Comparison of ENCODE assay signal across 8 cellular contexts in the genomic region with DNA sequence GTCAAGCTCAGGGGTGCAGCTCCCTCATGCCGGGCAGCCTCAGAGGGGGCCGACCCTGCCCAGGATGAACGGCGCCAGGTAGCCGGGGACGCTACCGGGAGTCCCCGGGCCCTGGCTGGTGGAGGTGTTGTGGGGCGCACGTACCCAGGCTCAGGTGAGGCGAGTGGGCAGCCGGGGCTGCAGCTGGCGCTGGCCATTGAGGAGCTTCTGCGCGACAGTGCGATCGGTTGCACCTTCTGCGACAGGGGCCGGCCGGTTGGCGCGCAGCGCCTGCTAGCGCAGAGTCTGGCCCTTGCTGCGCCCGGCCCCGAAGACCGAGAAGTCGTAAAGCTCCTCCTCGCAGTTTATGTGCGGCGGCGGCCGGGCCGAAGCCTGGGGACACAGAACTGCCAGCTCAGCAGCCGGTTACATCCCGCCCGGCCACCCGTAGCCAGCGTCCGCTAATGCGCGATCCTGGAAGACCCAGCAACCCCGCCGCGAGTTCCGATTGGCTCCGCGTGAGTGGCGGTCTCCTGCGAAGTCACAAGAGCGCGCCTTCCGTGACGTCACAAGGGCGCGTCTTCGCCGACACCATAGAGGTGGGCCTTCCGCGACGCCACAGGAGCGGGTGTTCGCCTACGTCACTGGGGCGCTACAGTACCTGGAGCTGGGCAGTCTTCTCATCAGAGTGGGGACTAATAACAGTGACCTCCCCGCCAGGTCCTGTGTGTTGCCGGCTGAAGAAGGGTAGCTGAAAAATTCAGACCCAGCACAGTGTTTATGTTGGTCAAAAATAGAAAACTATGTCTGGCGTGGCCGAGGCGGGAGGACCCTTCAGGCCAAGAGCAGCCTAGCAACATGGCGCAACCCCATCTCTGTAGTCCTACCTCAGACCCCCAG.
DNase-seq lines count a peak whose midpoint lies in the region; ATAC-seq and TF ChIP-seq lines count a peak whose summit lies in the region.
"Not testable (repeated sequence)": the region's sequence is repeated elsewhere in the genome, so short reads cannot be mapped to it uniquely, and the experiment has no call there.

No MANE protein-coding gene starts in this region.

- H3K9me3 ChIP-seq in ovary, thyroid gland: not testable (repeated sequence)

- peak; percentile 100 for ATAC-seq in HG02642 (IDR thresholded peaks at IDR 0.05; ENCODE audit: poor library complexity, unreplicated experiment)
- peak; percentile 99 for ATAC-seq in activated naive CD8-positive, alpha-beta T cell treated with anti-CD3 and anti-CD28 coated beads, Interleukin-2, amount 10 ng/mL, durations not matched to agents 7 days and 5 days (ENCODE audit: low read depth)
- ATAC-seq in Right ventricle myocardium inferior, result peak; percentile 100

- not testable (repeated sequence) for TF ChIP-seq EP300 in ovary (IDR thresholded peaks at IDR 0.05)

- not testable (repeated sequence) for H3K27me3 ChIP-seq in ovary, thyroid gland

- POLR2A ChIA-PET in activated naive CD8-positive, alpha-beta T cell treated with anti-CD3 and anti-CD28 coated beads, Interleukin-2, amount 10 ng/mL, durations not matched to agents 7 days and 5 days (lab: Charles Lee), result interaction anchor here (0.6 to 1.0 kb wide), 4 partner anchors 12 to 44 kb away, joined by 3 to 5 read pairs (median 4); no protein-coding TSS in a partner anchor

- TF ChIP-seq CTCF in ovary (IDR thresholded peaks at IDR 0.05), result peak in 2 of 3 donors; percentile 23 to 39
- peak in 3 of 6 experiments; percentile 6 to 32 (median 7) for TF ChIP-seq CTCF in thyroid gland (IDR thresholded peaks at IDR 0.05)

- H3K4me1 ChIP-seq in ovary (ENCODE audit: insufficient read depth); thyroid gland: not testable (repeated sequence)

- TF ChIP-seq POLR2A in GM10847 (IDR thresholded peaks at IDR 0.05; ENCODE audit: extremely low read depth, insufficient read length), result peak; percentile 29
- TF ChIP-seq POLR2A in ovary (IDR thresholded peaks at IDR 0.05), result peak; percentile 94
- TF ChIP-seq POLR2A in thyroid gland (IDR thresholded peaks at IDR 0.05), result peak; percentile 22 to 82

- H3K36me3 ChIP-seq in ovary, thyroid gland: not testable (repeated sequence)

- H3K27ac Mint-ChIP-seq in activated naive CD8-positive, alpha-beta T cell treated with anti-CD3 and anti-CD28 coated beads, Interleukin-2, amount 10 ng/mL, durations not matched to agents 7 days and 5 days, result peak overlapping the region; percentile 97

- H3K4me3 ChIP-seq in ovary (peak overlapping the region; percentile 89), thyroid gland (replicated peaks in 1 of 3) (peak overlapping the region; percentile 60 to 85 (median 72))

- H3K36me3 Mint-ChIP-seq in activated naive CD8-positive, alpha-beta T cell treated with anti-CD3 and anti-CD28 coated beads, Interleukin-2, amount 10 ng/mL, durations not matched to agents 7 days and 5 days, result not testable (repeated sequence)

- not testable (repeated sequence) for H3K4me1 Mint-ChIP-seq in activated naive CD8-positive, alpha-beta T cell treated with anti-CD3 and anti-CD28 coated beads, Interleukin-2, amount 10 ng/mL, durations not matched to agents 7 days and 5 days

- DNase-seq in NCI-H1105 (lab: John Stamatoyannopoulos, UW), result peak; percentile 95
- DNase-seq in SKM-1 (lab: John Stamatoyannopoulos, UW; ENCODE audit: unreplicated experiment), result peak; percentile 64
- peak; percentile 98 for DNase-seq in activated naive CD8-positive, alpha-beta T cell treated with anti-CD3 and anti-CD28 coated beads, Interleukin-2, amount 10 ng/mL, durations not matched to agents 7 days and 5 days
- DNase-seq in Right ventricle myocardium inferior (ENCODE audit: missing footprints), result peak; percentile 100
- peak; percentile 98 to 99 (median 98) for DNase-seq in ovary
- peak; percentile 99 for DNase-seq in thyroid gland

- not testable (repeated sequence) for H3K9me3 Mint-ChIP-seq in activated naive CD8-positive, alpha-beta T cell treated with anti-CD3 and anti-CD28 coated beads, Interleukin-2, amount 10 ng/mL, durations not matched to agents 7 days and 5 days

- 1% methylated on average over 58 to 72 of the region's 72 CpGs for WGBS in ovary, 3 donors
- WGBS in thyroid gland, 2 donors, result 0 to 2% methylated on average over 6 to 26 of the region's 72 CpGs

- H3K4me3 Mint-ChIP-seq in activated naive CD8-positive, alpha-beta T cell treated with anti-CD3 and anti-CD28 coated beads, Interleukin-2, amount 10 ng/mL, durations not matched to agents 7 days and 5 days, result peak overlapping the region; percentile 92

- intact Hi-C loops in Right ventricle myocardium inferior (cut with DNase I); ovary (cut with DNase I); thyroid gland (cut with DNase I): not testable (repeated sequence)

- H3K27me3 Mint-ChIP-seq in activated naive CD8-positive, alpha-beta T cell treated with anti-CD3 and anti-CD28 coated beads, Interleukin-2, amount 10 ng/mL, durations not matched to agents 7 days and 5 days, result not testable (repeated sequence)

- H3K27ac ChIP-seq in ovary (peak overlapping the region; percentile 75), thyroid gland (peak overlapping the region; percentile 83 to 94 (median 92))

Comparison
In these comparisons a context has a peak if more than half of its experiments do, and no peak if none do; other contexts are left out.
1. Peak in every context shown above with its lines: DNase-seq, ATAC-seq, H3K4me3 ChIP-seq and H3K27ac ChIP-seq.
2. POLR2A ChIP-seq: peak in every context shown above with its lines; median percentile 94 in ovary; 52 in thyroid gland; 29 in GM10847.